8 cellular contexts compared by ENCODE assay signal in the genomic region with DNA sequence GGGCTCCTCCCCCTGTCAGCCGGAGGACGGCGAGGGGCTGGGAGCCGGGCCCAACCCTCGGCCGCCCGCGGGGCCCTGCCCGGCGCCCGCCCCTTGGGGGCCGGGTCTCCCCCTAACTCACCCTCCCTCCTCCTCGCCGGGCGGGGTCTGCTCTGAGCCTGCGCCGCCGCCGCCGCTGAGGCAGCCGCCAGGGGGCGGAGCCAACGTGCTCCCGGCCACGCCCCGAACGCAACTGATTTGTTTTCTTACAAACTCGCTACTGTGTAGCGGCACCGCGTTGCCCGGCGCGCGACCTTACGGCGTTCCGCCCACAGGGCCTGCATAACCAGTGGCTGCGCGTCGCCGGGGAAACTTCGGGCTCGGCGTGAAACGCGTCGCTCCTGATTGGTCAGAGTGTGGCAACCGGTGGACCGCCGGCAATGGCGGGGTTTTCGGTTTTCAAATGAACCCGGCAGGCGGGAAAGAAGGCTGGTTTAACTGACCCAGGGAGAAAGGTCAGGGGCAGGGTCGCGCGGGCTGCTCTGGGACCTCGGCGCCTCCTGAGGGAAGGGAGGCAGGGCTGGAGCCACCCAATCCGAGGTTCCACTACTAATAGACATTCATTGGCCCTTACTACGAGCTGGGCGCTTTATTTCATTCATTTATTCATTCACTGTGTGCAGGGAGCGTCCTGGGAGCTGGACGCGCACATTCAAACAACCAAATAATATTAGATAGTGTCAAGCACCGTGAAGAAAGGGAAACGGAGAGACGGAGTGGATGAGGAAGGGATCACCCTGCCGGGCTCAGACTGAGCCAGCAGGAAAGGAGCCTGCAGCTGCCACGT. TPM values are rescaled to one million over a fixed set of nuclear protein-coding genes. Genes with fewer than 3 reads are reported as not detected.
DNase-seq lines count a peak whose midpoint lies in the region; ATAC-seq and TF ChIP-seq lines count a peak whose summit lies in the region.

A gene (minus strand): TSS at position 154 of the 826 bp plus-strand sequence. CDS start 326 bp downstream, outside the sequence.

- H3K4me2 ChIP-seq in PC-3 (ENCODE audit: low read length) = peak within 1 kb of the TSS; percentile 87

- H3K9me2 ChIP-seq in PC-3 (replicated peaks; ENCODE audit: low read length) = no peaks in the 10 kb centered on the region

- no peak for TF ChIP-seq CTCF in PC-3 (conservative IDR thresholded peaks at IDR 0.05; ENCODE audit: low read depth, low read length)
- peak; percentile 18 for TF ChIP-seq CTCF in epithelial cell of proximal tubule (conservative IDR thresholded peaks at IDR 0.05; ENCODE audit: low read depth, low read length)

- H2AFZ ChIP-seq in PC-3 (ENCODE audit: low read length) = peak within 1 kb of the TSS; percentile 89

- no peak for TF ChIP-seq RAD21 in Ishikawa (IDR thresholded peaks at IDR 0.05; ENCODE audit: low read depth)

- no peak for TF ChIP-seq EP300 in Ishikawa (IDR thresholded peaks at IDR 0.05; ENCODE audit: borderline replicate concordance)

- DNase-seq in DMS153 (lab: John Stamatoyannopoulos, UW) = peak; percentile 99
- peak; percentile 100 for DNase-seq in PC-3
- DNase-seq in activated T-cell treated with anti-CD3 and anti-CD28 coated beads for 48 hours (ENCODE audit: low read depth) = peak; percentile 100
- peak; percentile 80 for DNase-seq in epithelial cell of proximal tubule (ENCODE audit: low read depth)
- peak; percentile 100 for DNase-seq in stimulated activated CD8-positive, alpha-beta memory T cell treated with anti-CD3 and anti-CD28 coated beads, Interleukin-4, amount 100 ng/mL, for 48 hours

- no peaks in the 10 kb centered on the region for H3F3A ChIP-seq in PC-3 (ENCODE audit: low read length, unreplicated experiment)

- no peaks in the 10 kb centered on the region for H3K9me3 ChIP-seq in PC-3 (ENCODE audit: low read length)
- no peaks in the 10 kb centered on the region for H3K9me3 ChIP-seq in mucosa of rectum (ENCODE audit: control insufficient read depth in 2 of 2, low read length in 2 of 2)

- CTCF ChIA-PET in PC-3 (lab: Charles Lee) = no interaction called here

- peak within 1 kb of the TSS; percentile 72 for H3K4me3 ChIP-seq in PC-3 (ENCODE audit: low read length)
- H3K4me3 ChIP-seq in epithelial cell of proximal tubule (ENCODE audit: low read depth, low read length) = peak within 1 kb of the TSS; percentile 81
- H3K4me3 ChIP-seq in mucosa of rectum (ENCODE audit: low read length in 2 of 2) = peak within 1 kb of the TSS; percentile 72 to 74

- no peaks in the 10 kb centered on the region for H3K36me3 ChIP-seq in PC-3 (ENCODE audit: low read depth, low read length)
- H3K36me3 ChIP-seq in mucosa of rectum (ENCODE audit: control insufficient read depth in 2 of 2, insufficient read depth in 2 of 2, low read length in 2 of 2) = no peaks in the 10 kb centered on the region

- H3K79me2 ChIP-seq in PC-3 (ENCODE audit: low read length) = peaks cover 29% of the 10 kb centered on the region

- intact Hi-C loops in PC-3 (cut with micrococcal nuclease) = loop anchor here (1.0 kb wide), 1 partner anchor 28 kb away; no protein-coding TSS in a partner anchor

- H3K9ac ChIP-seq in PC-3 (ENCODE audit: low read length) (peak within 1 kb of the TSS; percentile 94), mucosa of rectum (ENCODE audit: low read depth in 1 of 2, low read length in 2 of 2) (peak within 1 kb of the TSS; percentile 47 to 75)

- ATAC-seq in GM21576 (IDR thresholded peaks at IDR 0.05; ENCODE audit: unreplicated experiment) (peak; percentile 54), PC-3 (peak; percentile 87)

- no peaks in the 10 kb centered on the region for H3K27me3 ChIP-seq in PC-3 (ENCODE audit: low read length)
- no peaks in the 10 kb centered on the region for H3K27me3 ChIP-seq in mucosa of rectum (ENCODE audit: control insufficient read depth in 2 of 2, insufficient read depth in 2 of 2, low read length in 2 of 2)

- H4K20me1 ChIP-seq in PC-3 (ENCODE audit: low read length) = no peaks in the 10 kb centered on the region

- TSS peak; percentile 92 for BruUV-seq in PC-3 (replicated peaks; lab: Mats Ljungman, UMichigan)

- peaks cover 32% of the 10 kb centered on the region for H3K4me1 ChIP-seq in PC-3 (ENCODE audit: insufficient read depth, low read length)
- peaks cover 35 to 38% of the 10 kb centered on the region in 2 donors for H3K4me1 ChIP-seq in mucosa of rectum (ENCODE audit: control insufficient read depth in 2 of 2, insufficient read depth in 2 of 2, low read length in 2 of 2)

- H3K27ac ChIP-seq in PC-3 (ENCODE audit: low read length) (peak within 1 kb of the TSS; percentile 84), mucosa of rectum (ENCODE audit: low read depth in 2 of 2, low read length in 2 of 2) (peak within 1 kb of the TSS; percentile 71 to 86)

- POLR2A ChIA-PET in PC-3 (lab: Charles Lee; ENCODE audit: unreplicated experiment) = interaction anchor here (0.6 kb wide), 1 partner anchor 26 kb away, joined by 3 read pairs; no protein-coding TSS in a partner anchor

TF ChIP-seq in Ishikawa, 13 proteins besides CTCF, POLR2A, EP300 and RAD21:
- no peak for TF ChIP-seq CEBPB (IDR thresholded peaks at IDR 0.05)
- TF ChIP-seq, protein P1, sequence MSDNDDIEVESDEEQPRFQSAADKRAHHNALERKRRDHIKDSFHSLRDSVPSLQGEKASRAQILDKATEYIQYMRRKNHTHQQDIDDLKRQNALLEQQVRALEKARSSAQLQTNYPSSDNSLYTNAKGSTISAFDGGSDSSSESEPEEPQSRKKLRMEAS (IDR thresholded peaks at IDR 0.05) = peak; percentile 67
- TF ChIP-seq CREB1 (IDR thresholded peaks at IDR 0.05; ENCODE audit: low read depth) = 0 out of 2 replicates have a peak, but pooled peaks have one; percentile 37
- TF ChIP-seq TCF12 (IDR thresholded peaks at IDR 0.05; ENCODE audit: low read depth) = no peak
- no peak for TF ChIP-seq YY1 (IDR thresholded peaks at IDR 0.05; ENCODE audit: low read depth)
- TF ChIP-seq NFIC (IDR thresholded peaks at IDR 0.05) = 0 out of 2 replicates have a peak, but pooled peaks have one; percentile 4
- no peak for TF ChIP-seq ZBTB7A (IDR thresholded peaks at IDR 0.05; ENCODE audit: low read depth)
- TF ChIP-seq FOXM1 (IDR thresholded peaks at IDR 0.05; ENCODE audit: borderline replicate concordance, low read depth) = no peak; the same call in 1 of the 2 replicates
- TF ChIP-seq TAF1 (IDR thresholded peaks at IDR 0.05; ENCODE audit: low read depth) = peak; percentile 49
- TF ChIP-seq, protein P2, sequence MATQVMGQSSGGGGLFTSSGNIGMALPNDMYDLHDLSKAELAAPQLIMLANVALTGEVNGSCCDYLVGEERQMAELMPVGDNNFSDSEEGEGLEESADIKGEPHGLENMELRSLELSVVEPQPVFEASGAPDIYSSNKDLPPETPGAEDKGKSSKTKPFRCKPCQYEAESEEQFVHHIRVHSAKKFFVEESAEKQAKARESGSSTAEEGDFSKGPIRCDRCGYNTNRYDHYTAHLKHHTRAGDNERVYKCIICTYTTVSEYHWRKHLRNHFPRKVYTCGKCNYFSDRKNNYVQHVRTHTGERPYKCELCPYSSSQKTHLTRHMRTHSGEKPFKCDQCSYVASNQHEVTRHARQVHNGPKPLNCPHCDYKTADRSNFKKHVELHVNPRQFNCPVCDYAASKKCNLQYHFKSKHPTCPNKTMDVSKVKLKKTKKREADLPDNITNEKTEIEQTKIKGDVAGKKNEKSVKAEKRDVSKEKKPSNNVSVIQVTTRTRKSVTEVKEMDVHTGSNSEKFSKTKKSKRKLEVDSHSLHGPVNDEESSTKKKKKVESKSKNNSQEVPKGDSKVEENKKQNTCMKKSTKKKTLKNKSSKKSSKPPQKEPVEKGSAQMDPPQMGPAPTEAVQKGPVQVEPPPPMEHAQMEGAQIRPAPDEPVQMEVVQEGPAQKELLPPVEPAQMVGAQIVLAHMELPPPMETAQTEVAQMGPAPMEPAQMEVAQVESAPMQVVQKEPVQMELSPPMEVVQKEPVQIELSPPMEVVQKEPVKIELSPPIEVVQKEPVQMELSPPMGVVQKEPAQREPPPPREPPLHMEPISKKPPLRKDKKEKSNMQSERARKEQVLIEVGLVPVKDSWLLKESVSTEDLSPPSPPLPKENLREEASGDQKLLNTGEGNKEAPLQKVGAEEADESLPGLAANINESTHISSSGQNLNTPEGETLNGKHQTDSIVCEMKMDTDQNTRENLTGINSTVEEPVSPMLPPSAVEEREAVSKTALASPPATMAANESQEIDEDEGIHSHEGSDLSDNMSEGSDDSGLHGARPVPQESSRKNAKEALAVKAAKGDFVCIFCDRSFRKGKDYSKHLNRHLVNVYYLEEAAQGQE (IDR thresholded peaks at IDR 0.05; ENCODE audit: low read depth) = no peak
- TF ChIP-seq, protein P3, sequence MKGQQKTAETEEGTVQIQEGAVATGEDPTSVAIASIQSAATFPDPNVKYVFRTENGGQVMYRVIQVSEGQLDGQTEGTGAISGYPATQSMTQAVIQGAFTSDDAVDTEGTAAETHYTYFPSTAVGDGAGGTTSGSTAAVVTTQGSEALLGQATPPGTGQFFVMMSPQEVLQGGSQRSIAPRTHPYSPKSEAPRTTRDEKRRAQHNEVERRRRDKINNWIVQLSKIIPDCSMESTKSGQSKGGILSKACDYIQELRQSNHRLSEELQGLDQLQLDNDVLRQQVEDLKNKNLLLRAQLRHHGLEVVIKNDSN (IDR thresholded peaks at IDR 0.05) = no peak
- no peak for TF ChIP-seq TEAD4 (IDR thresholded peaks at IDR 0.05)
- no peak for TF ChIP-seq EGR1 (IDR thresholded peaks at IDR 0.05)

RNA-seq across cellular contexts. Expression of the gene that starts here (rescaled TPM):
- total RNA-seq in PC-3 (2014; rRNA removed) (17.1 and 22.5 TPM in 2 replicates), epithelial cell of proximal tubule (5.1 and 17.1 TPM in 2 replicates)

Comparison
In these comparisons a context has a peak if more than half of its experiments do, and no peak if none do; other contexts are left out.
1. Peak in every context shown above with its lines: DNase-seq, ATAC-seq, H3K4me3 ChIP-seq and H3K27ac ChIP-seq.